Comparison of ENCODE assay signal across 1 cellular context in the genomic region with DNA sequence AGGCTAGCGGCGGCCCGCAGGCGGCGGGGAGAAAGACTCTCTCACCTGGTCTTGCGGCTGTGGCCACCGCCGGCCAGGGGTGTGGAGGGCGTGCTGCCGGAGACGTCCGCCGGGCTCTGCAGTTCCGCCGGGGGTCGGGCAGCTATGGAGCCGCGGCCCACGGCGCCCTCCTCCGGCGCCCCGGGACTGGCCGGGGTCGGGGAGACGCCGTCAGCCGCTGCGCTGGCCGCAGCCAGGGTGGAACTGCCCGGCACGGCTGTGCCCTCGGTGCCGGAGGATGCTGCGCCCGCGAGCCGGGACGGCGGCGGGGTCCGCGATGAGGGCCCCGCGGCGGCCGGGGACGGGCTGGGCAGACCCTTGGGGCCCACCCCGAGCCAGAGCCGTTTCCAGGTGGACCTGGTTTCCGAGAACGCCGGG.
A peak's percentile ranks its signal among the peaks of the same experiment; 100 is the strongest.
TF ChIP-seq lines count a peak whose summit lies in the region.

No MANE protein-coding gene starts in this region.

TF ChIP-seq in HepG2, 621 proteins besides CTCF, POLR2A, EP300 and RAD21 (continues in another document):
- no peak for TF ChIP-seq ZNF670 (CRISPR knock-in tag; IDR thresholded peaks at IDR 0.05; ENCODE audit: borderline replicate concordance)
- no peak for TF ChIP-seq ZNF891 (CRISPR knock-in tag; IDR thresholded peaks at IDR 0.05)
- TF ChIP-seq ZNF383 (CRISPR knock-in tag; IDR thresholded peaks at IDR 0.05; ENCODE audit: borderline replicate concordance): no peak
- TF ChIP-seq ZFP90 (CRISPR knock-in tag; IDR thresholded peaks at IDR 0.05; ENCODE audit: borderline replicate concordance): no peak
- TF ChIP-seq, protein P1, sequence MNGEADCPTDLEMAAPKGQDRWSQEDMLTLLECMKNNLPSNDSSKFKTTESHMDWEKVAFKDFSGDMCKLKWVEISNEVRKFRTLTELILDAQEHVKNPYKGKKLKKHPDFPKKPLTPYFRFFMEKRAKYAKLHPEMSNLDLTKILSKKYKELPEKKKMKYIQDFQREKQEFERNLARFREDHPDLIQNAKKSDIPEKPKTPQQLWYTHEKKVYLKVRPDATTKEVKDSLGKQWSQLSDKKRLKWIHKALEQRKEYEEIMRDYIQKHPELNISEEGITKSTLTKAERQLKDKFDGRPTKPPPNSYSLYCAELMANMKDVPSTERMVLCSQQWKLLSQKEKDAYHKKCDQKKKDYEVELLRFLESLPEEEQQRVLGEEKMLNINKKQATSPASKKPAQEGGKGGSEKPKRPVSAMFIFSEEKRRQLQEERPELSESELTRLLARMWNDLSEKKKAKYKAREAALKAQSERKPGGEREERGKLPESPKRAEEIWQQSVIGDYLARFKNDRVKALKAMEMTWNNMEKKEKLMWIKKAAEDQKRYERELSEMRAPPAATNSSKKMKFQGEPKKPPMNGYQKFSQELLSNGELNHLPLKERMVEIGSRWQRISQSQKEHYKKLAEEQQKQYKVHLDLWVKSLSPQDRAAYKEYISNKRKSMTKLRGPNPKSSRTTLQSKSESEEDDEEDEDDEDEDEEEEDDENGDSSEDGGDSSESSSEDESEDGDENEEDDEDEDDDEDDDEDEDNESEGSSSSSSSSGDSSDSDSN (CRISPR knock-in tag; IDR thresholded peaks at IDR 0.05): peak; percentile 55; the same call in 1 of the 2 replicates
- no peak for TF ChIP-seq CREB1 (IDR thresholded peaks at IDR 0.05)
- no peak for TF ChIP-seq CREB1 (CRISPR knock-in tag; IDR thresholded peaks at IDR 0.05)
- TF ChIP-seq TARDBP (CRISPR knock-in tag; IDR thresholded peaks at IDR 0.05): no peak
- 0 out of 2 replicates have a peak, but pooled peaks have one; percentile 12 for TF ChIP-seq ARID4A (CRISPR knock-in tag; IDR thresholded peaks at IDR 0.05; ENCODE audit: borderline replicate concordance)
- TF ChIP-seq HMGA1 (CRISPR knock-in tag; conservative IDR thresholded peaks at IDR 0.05): no peak
- TF ChIP-seq, protein P2, sequence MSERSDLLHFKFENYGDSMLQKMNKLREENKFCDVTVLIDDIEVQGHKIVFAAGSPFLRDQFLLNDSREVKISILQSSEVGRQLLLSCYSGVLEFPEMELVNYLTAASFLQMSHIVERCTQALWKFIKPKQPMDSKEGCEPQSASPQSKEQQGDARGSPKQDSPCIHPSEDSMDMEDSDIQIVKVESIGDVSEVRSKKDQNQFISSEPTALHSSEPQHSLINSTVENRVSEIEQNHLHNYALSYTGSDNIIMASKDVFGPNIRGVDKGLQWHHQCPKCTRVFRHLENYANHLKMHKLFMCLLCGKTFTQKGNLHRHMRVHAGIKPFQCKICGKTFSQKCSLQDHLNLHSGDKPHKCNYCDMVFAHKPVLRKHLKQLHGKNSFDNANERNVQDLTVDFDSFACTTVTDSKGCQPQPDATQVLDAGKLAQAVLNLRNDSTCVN (CRISPR knock-in tag; IDR thresholded peaks at IDR 0.05; ENCODE audit: borderline replicate concordance): no peak
- no peak for TF ChIP-seq NFYB (CRISPR knock-in tag; IDR thresholded peaks at IDR 0.05)
- no peak for TF ChIP-seq ZGPAT (CRISPR knock-in tag; IDR thresholded peaks at IDR 0.05)
- peak; percentile 18 for TF ChIP-seq ZNF18 (CRISPR knock-in tag; IDR thresholded peaks at IDR 0.05; ENCODE audit: insufficient replicate concordance)
- TF ChIP-seq, protein P3, sequence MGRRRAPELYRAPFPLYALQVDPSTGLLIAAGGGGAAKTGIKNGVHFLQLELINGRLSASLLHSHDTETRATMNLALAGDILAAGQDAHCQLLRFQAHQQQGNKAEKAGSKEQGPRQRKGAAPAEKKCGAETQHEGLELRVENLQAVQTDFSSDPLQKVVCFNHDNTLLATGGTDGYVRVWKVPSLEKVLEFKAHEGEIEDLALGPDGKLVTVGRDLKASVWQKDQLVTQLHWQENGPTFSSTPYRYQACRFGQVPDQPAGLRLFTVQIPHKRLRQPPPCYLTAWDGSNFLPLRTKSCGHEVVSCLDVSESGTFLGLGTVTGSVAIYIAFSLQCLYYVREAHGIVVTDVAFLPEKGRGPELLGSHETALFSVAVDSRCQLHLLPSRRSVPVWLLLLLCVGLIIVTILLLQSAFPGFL (CRISPR knock-in tag; IDR thresholded peaks at IDR 0.05): no peak
- TF ChIP-seq NR2F1 (CRISPR knock-in tag; IDR thresholded peaks at IDR 0.05): no peak
- TF ChIP-seq ZNF720 (CRISPR knock-in tag; IDR thresholded peaks at IDR 0.05): no peak
- no peak for TF ChIP-seq PBX3 (CRISPR knock-in tag; IDR thresholded peaks at IDR 0.05; ENCODE audit: borderline replicate concordance)
- TF ChIP-seq ZNF777 (CRISPR knock-in tag; IDR thresholded peaks at IDR 0.05): peak; percentile 44
- TF ChIP-seq TGIF2 (CRISPR knock-in tag; IDR thresholded peaks at IDR 0.05): no peak
- TF ChIP-seq HNRNPLL (IDR thresholded peaks at IDR 0.05; ENCODE audit: low read depth, low read length, poor library complexity, severe bottlenecking): no peak
- TF ChIP-seq HOXD1 (CRISPR knock-in tag; IDR thresholded peaks at IDR 0.05): no peak
- TF ChIP-seq ZNF230 (CRISPR knock-in tag; IDR thresholded peaks at IDR 0.05): no peak
- no peak for TF ChIP-seq TBL1XR1 (IDR thresholded peaks at IDR 0.05; ENCODE audit: borderline replicate concordance, low read length, partially characterized antibody)
- no peak for TF ChIP-seq SCMH1 (CRISPR knock-in tag; IDR thresholded peaks at IDR 0.05; ENCODE audit: borderline replicate concordance)
- no peak for TF ChIP-seq MYNN (CRISPR knock-in tag; IDR thresholded peaks at IDR 0.05; ENCODE audit: low read depth)
- TF ChIP-seq ZKSCAN5 (CRISPR knock-in tag; IDR thresholded peaks at IDR 0.05): no peak
- peak; percentile 37; the same call in 1 of the 2 replicates for TF ChIP-seq SAP130 (CRISPR knock-in tag; IDR thresholded peaks at IDR 0.05; ENCODE audit: low read depth)
- TF ChIP-seq PTBP1 (IDR thresholded peaks at IDR 0.05; ENCODE audit: low read depth, low read length, poor library complexity, severe bottlenecking): no peak
- no peak for TF ChIP-seq NFKBIZ (CRISPR knock-in tag; IDR thresholded peaks at IDR 0.05)
- no peak for TF ChIP-seq ZBTB33 (CRISPR knock-in tag; IDR thresholded peaks at IDR 0.05)
- TF ChIP-seq ASH2L (IDR thresholded peaks at IDR 0.05; ENCODE audit: insufficient read length, low read depth, low read length): no peak
- no peak for TF ChIP-seq NRL (CRISPR knock-in tag; IDR thresholded peaks at IDR 0.05; ENCODE audit: borderline replicate concordance)
- no peak for TF ChIP-seq ZNF468 (CRISPR knock-in tag; IDR thresholded peaks at IDR 0.05)
- no peak for TF ChIP-seq ZNF160 (CRISPR knock-in tag; IDR thresholded peaks at IDR 0.05)
- TF ChIP-seq STAG1 (CRISPR knock-in tag; IDR thresholded peaks at IDR 0.05): peak; percentile 32; the same call in 1 of the 2 replicates
- TF ChIP-seq ARHGAP35 (CRISPR knock-in tag; IDR thresholded peaks at IDR 0.05; ENCODE audit: borderline replicate concordance): no peak
- no peak for TF ChIP-seq SALL2 (CRISPR knock-in tag; IDR thresholded peaks at IDR 0.05)
- no peak for TF ChIP-seq ELK4 (CRISPR knock-in tag; IDR thresholded peaks at IDR 0.05; ENCODE audit: borderline replicate concordance)
- TF ChIP-seq BHLHE40 (IDR thresholded peaks at IDR 0.05; ENCODE audit: low read length): no peak
- TF ChIP-seq MBD4 (IDR thresholded peaks at IDR 0.05; ENCODE audit: borderline replicate concordance, low read length): no peak
- TF ChIP-seq ZNF12 (CRISPR knock-in tag; IDR thresholded peaks at IDR 0.05): no peak
- TF ChIP-seq ZNF597 (CRISPR knock-in tag; IDR thresholded peaks at IDR 0.05): no peak
